ENCODE assay signal across 8 cellular contexts in the genomic region with DNA sequence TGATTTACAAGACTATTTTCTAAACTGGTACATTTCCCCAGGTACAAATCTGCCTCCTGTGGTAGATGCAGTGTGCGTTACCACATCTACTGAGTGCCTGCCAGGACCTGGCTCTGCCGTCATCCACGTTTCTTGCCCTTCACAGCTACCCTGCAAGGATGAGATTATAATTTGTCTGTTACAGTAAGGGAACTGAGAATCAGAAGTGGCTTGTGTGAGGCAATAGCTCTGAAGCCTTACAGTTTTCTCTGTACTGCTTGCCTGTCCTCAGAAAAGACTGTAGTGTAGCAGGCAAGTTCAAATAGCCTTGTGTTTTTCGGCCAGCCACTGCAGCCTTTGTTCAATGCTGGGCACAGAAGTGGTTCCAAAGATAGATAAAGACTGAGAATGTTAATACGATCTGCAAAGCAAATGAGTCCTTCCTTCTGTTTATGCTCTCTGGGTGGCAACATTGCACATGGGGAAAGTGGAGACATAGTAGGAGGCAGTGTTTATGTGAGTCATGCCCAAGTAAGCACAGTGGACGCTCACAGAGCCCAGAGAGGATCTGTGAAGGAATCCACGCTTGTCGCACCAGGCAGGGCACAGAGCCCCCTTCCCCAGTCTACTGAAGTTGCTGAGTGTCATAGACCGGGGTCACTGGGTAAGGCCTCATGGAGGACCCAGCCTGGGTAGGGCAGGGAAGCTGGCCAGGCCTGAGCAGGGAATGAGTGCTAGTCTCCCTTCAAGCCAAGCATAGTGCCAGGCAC. TPM values are rescaled to one million over a fixed set of nuclear protein-coding genes. Genes with fewer than 3 reads are reported as not detected.
DNase-seq lines count a peak whose midpoint lies in the region; ATAC-seq, FAIRE-seq and TF ChIP-seq lines count a peak whose summit lies in the region.

No MANE protein-coding gene starts in this region.

- H3K27ac ChIP-seq in sigmoid colon (peak overlapping the region; percentile 83 to 96 (median 94)), WERI-Rb-1 (no peak overlapping the region)

- 68 to 69% methylated on average over 9 of the region's 9 CpGs for WGBS in sigmoid colon, 2 donors

- no peak for TF ChIP-seq EP300 in sigmoid colon (IDR thresholded peaks at IDR 0.05)

- TF ChIP-seq CTCF in sigmoid colon (IDR thresholded peaks at IDR 0.05) (no peak), GM10248 (IDR thresholded peaks at IDR 0.05; ENCODE audit: control extremely low read depth, extremely low read depth, low read depth, missing control alignments) (no peak), WERI-Rb-1 (IDR thresholded peaks at IDR 0.05; ENCODE audit: low read depth, low read length) (no peak)

- peaks cover 25% of the 10 kb centered on the region for H3K4me1 Mint-ChIP-seq in T-helper 17 cell

- DNase-seq in GM12891 (ENCODE audit: insufficient read length, low spot score) (no peak), T-helper 17 cell (no peak), fibroblast of the conjunctiva (ENCODE audit: low read depth) (peak; percentile 61), sigmoid colon (peak; percentile 86), NCI-H774 (lab: John Stamatoyannopoulos, UW) (no peak), GM10248 (ENCODE audit: extremely low spot score) (no peak), WERI-Rb-1 (no peak), iPS-NIHi11 (ENCODE audit: low spot score) (no peak)

- no peak for ATAC-seq in T-helper 17 cell

- intact Hi-C loops in sigmoid colon (cut with DNase I) = loop anchor here (2.0 to 5.0 kb wide), 3 partner anchors 19 to 92 kb away; a partner anchor contains a TSS

- POLR2A ChIA-PET in GM10248 (lab: Yijun Ruan, JAX) = no interaction called here

- H3K4me3 ChIP-seq in sigmoid colon (no peak overlapping the region), WERI-Rb-1 (ENCODE audit: low read depth, low read length) (no peak overlapping the region)

- no peaks in the 10 kb centered on the region for H3K27me3 Mint-ChIP-seq in T-helper 17 cell

- peak overlapping the region; percentile 91 for H3K27ac Mint-ChIP-seq in T-helper 17 cell

- H3K9me3 ChIP-seq in T-helper 17 cell (ENCODE audit: control insufficient read depth, low read length, poor library complexity, severe bottlenecking) (no peaks in the 10 kb centered on the region), sigmoid colon (no peaks in the 10 kb centered on the region), WERI-Rb-1 (ENCODE audit: severe bottlenecking) (no peaks in the 10 kb centered on the region)

- peaks cover 6% of the 10 kb centered on the region for H3K36me3 Mint-ChIP-seq in T-helper 17 cell (ENCODE audit: low read depth)

- CTCF ChIA-PET in GM10248 (lab: Yijun Ruan, JAX) = interaction anchor here (0.9 to 5.3 kb wide), 3 partner anchors 12 to 77 kb away, joined by 3 to 25 read pairs (median 8); no protein-coding TSS in a partner anchor

- no peaks in the 10 kb centered on the region for H3K27me3 ChIP-seq in sigmoid colon
- no peaks in the 10 kb centered on the region for H3K27me3 ChIP-seq in WERI-Rb-1 (ENCODE audit: insufficient read depth, low read depth, severe bottlenecking)

- FAIRE-seq in GM12891 (lab: Jason Lieb, UNC) = no peak

- H3K4me3 Mint-ChIP-seq in T-helper 17 cell = no peak overlapping the region

- TF ChIP-seq POLR2A in GM12891 (IDR thresholded peaks at IDR 0.05; ENCODE audit: low read depth, low read length) = no peak
- no peak for TF ChIP-seq POLR2A in sigmoid colon (IDR thresholded peaks at IDR 0.05)

- peaks cover 0 to 14% (median 0%) of the 10 kb centered on the region in 4 donors for H3K36me3 ChIP-seq in sigmoid colon
- no peaks in the 10 kb centered on the region for H3K36me3 ChIP-seq in WERI-Rb-1

- H3K4me1 ChIP-seq in sigmoid colon = peaks cover 3 to 90% (median 87%) of the 10 kb centered on the region in 4 donors

TF ChIP-seq in GM12891, 5 proteins besides CTCF, POLR2A, EP300 and RAD21:
- TF ChIP-seq TAF1 (IDR thresholded peaks at IDR 0.05; ENCODE audit: low read depth, low read length) = no peak
- peak; percentile 51 for TF ChIP-seq SPI1 (IDR thresholded peaks at IDR 0.05; ENCODE audit: low read depth, low read length)
TF ChIP-seq in GM12891: peak in this region for 1.

RNA-seq across cellular contexts. Expression of a gene that starts 49.1 kb away (rescaled TPM):
- 3.4 TPM for polyA plus RNA-seq in GM12891 (2012; ENCODE audit: low read depth, missing spikeins)
- total RNA-seq in T-helper 17 cell = 10 to 100 TPM; 52.0 to 66.9 TPM
- 100 to 1,000 TPM; 115 to 145 (median 130) TPM for total RNA-seq in sigmoid colon
- 10 to 100 TPM; 36.6 to 92.2 (median 91.1) TPM for polyA plus RNA-seq in sigmoid colon

Comparison
In these comparisons a context has a peak if more than half of its experiments do, and no peak if none do; other contexts are left out.
1. DNase-seq: peak in fibroblast of the conjunctiva (single experiment) and sigmoid colon (single experiment); none in GM12891 (single experiment), T-helper 17 cell (0 of 3), NCI-H774 (single experiment), GM10248 (single experiment), WERI-Rb-1 (single experiment) and iPS-NIHi11 (single experiment).